In the genomic region with DNA sequence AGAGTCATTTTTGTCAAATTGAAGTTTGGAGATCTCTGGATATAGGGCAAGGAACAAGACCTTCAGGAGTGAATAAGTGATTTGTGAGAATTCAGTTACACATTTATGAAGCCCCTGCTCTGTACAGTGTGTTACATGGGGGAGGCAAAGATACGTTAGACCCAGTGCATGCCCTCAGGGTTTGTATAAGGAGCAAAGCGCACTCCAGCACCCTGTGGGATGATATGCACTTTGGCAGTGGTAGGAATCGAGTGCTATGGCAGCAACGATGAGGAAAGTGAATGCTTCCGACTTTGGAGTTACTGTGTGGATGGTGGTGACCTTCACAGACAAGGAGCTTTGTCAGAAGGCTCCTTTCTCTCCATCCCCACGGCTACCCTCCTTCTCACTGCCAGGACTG, we compare ENCODE assay signal across 7 cellular contexts.
"Had no signal": no experiment of that assay in that cellular context is flagged by ENCODE, and none has a peak within 500 bp of the region (broad histone marks: within the 10 kb centered on the region; RNA-seq: fewer than 3 reads in every experiment).

No MANE protein-coding gene starts in this region.

- H3K9ac ChIP-seq: GM23248, KMS-11 had no signal

- FAIRE-seq: HTR-8/SVneo had no signal

- H3K4me2 ChIP-seq: KMS-11 had no signal

- H3K4me3 ChIP-seq: GM23248 had no signal

- H2AFZ ChIP-seq: GM23248 had no signal

- H3K27ac ChIP-seq: GM23248, KMS-11 had no signal

- DNase-seq: GM23248, GOT3, H7, HCEC 1CT, KBM-7 had no signal
